ENCODE assay signal across 1 cellular context in genomic region chr1:200693327-200693726, GRCh38.
TF ChIP-seq lines count a peak whose summit lies in the region.

No MANE protein-coding gene starts in this region.

TF ChIP-seq in WTC11, 78 proteins besides CTCF, POLR2A, EP300 and RAD21 (continued from another document):
- TF ChIP-seq GABPB1 (CRISPR knock-in tag; IDR thresholded peaks at IDR 0.05) (no peak), FOXJ3 (CRISPR knock-in tag; IDR thresholded peaks at IDR 0.05; ENCODE audit: borderline replicate concordance) (no peak), SOX15 (CRISPR knock-in tag; IDR thresholded peaks at IDR 0.05) (no peak), STAT6 (CRISPR knock-in tag; conservative IDR thresholded peaks at IDR 0.05; ENCODE audit: low read depth) (no peak), ZMAT4 (CRISPR knock-in tag; IDR thresholded peaks at IDR 0.05) (no peak), ATF1 (CRISPR knock-in tag; IDR thresholded peaks at IDR 0.05) (no peak), MXD4 (CRISPR knock-in tag; IDR thresholded peaks at IDR 0.05; ENCODE audit: borderline replicate concordance) (no peak), ETV6 (CRISPR knock-in tag; IDR thresholded peaks at IDR 0.05) (no peak), OVOL2 (CRISPR knock-in tag; IDR thresholded peaks at IDR 0.05; ENCODE audit: borderline replicate concordance) (no peak), EMX1 (CRISPR knock-in tag; IDR thresholded peaks at IDR 0.05) (no peak), TCF7 (CRISPR knock-in tag; IDR thresholded peaks at IDR 0.05; ENCODE audit: low read depth) (no peak), USF1 (CRISPR knock-in tag; IDR thresholded peaks at IDR 0.05) (no peak), PREB (CRISPR knock-in tag; IDR thresholded peaks at IDR 0.05; ENCODE audit: borderline replicate concordance) (no peak)
